1 cellular context compared by ENCODE assay signal in the genomic region with DNA sequence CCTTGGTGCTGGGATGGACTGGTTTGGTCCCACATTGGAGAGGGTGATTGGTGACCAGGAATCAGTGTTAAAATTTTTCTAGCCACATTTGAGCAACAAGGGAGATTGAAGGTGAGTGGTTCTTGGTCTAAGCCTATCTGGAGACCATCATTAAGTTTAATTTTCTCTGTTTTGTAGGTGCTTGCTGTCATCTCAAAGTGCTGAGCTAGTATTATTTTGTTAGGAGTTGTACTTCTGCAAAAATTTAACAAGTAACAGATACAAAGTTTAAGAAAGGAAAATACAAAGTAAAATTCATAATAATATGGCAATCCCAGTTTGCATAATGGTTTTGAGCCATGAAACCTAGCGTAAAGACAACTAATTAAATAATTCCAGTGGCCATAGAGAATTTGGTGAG.
A peak's percentile ranks its signal among the peaks of the same experiment; 100 is the strongest.
TF ChIP-seq lines count a peak whose summit lies in the region.

No MANE protein-coding gene starts in this region.

TF ChIP-seq in K562, 482 proteins besides CTCF, POLR2A, EP300 and RAD21:
- TF ChIP-seq NCOR1 (IDR thresholded peaks at IDR 0.05) (no peak), ELF1 (tag; IDR thresholded peaks at IDR 0.05) (no peak), ZNF316 (IDR thresholded peaks at IDR 0.05) (peak; percentile 40; the same call in 1 of the 2 replicates)
